In the genomic region with DNA sequence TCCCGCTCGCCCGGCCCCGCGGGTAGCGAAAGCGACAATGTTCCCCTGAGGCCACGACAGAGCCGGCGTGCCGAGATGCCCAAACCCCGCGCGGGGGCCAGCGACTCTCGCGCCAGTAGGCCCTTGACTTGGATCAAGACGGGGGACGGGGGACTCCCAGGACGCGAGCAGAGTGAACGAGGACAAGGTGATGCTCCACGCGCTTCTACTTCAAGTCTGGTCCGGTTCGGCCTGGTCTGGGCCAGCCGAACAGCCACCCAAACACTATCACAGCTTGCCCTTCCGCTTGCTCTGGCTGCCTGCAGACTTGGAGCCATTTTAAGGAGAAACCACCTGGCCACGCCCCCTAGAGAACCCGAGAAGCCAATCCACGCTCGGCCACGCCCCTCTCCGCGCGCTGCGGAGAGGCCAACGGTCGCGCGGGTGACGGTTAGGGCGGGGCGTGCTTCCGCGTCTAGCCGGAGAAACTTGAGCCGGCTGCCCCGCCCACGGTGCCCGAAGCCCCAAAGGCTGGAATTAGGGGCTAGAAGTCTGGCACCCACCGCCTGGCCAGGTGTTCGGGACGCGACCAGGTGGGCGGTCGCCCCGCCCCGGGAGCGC, we compare ENCODE assay signal across 8 cellular contexts. TPM values are rescaled to one million over a fixed set of nuclear protein-coding genes. Genes with fewer than 3 reads are reported as not detected.
DNase-seq lines count a peak whose midpoint lies in the region; ATAC-seq lines count a peak whose summit lies in the region.

No MANE protein-coding gene starts in this region.

- H3K9me3 ChIP-seq in effector memory CD4-positive, alpha-beta T cell (ENCODE audit: control insufficient read depth, low read length): no peaks in the 10 kb centered on the region

- no peaks in the 10 kb centered on the region for H3K27me3 ChIP-seq in effector memory CD4-positive, alpha-beta T cell (replicated peaks; ENCODE audit: control insufficient read depth, insufficient read depth, low read length, poor library complexity, severe bottlenecking)

- peak overlapping the region; percentile 98 for H3K27ac ChIP-seq in effector memory CD4-positive, alpha-beta T cell (ENCODE audit: insufficient read depth, low read length, poor library complexity, severe bottlenecking)

- H3K4me3 Mint-ChIP-seq in memory B cell: peak overlapping the region; percentile 99

- peak overlapping the region; percentile 98 for H3K27ac Mint-ChIP-seq in memory B cell

- DNase-seq in COLO829 (ENCODE audit: low spot score) (peak; percentile 97), HT-29 (ENCODE audit: low spot score) (peak; percentile 97), memory B cell (ENCODE audit: low spot score in 2 of 2) (peak; percentile 97 to 98)
- peak; percentile 94 for DNase-seq in NK-92 treated with Interleukin-12 subunit alpha and Interleukin-12 subunit beta, amount 100 ng/mL, for 24 hours (lab: John Stamatoyannopoulos, UW)
- DNase-seq in activated CD8-positive, alpha-beta memory T cell treated with anti-CD3 and anti-CD28 coated beads for 4 hours (ENCODE audit: low read depth in 2 of 2): peak; percentile 95 to 99
- peak; percentile 96 to 98 (median 97) for DNase-seq in effector memory CD4-positive, alpha-beta T cell
- peak; percentile 99 for DNase-seq in stimulated activated CD8-positive, alpha-beta memory T cell treated with anti-CD3 and anti-CD28 coated beads, Interleukin-12 subunit alpha, Interleukin-12 subunit beta, amount 100 ng/mL, for 1 hour (ENCODE audit: low read depth)

- peak; percentile 37 for ATAC-seq in GM21360 (IDR thresholded peaks at IDR 0.05; ENCODE audit: unreplicated experiment)
- peak; percentile 69 for ATAC-seq in memory B cell (ENCODE audit: low read depth)

- H3K27me3 Mint-ChIP-seq in memory B cell: no peaks in the 10 kb centered on the region

- peaks cover 29% of the 10 kb centered on the region for H3K4me1 Mint-ChIP-seq in memory B cell

- H3K4me1 ChIP-seq in effector memory CD4-positive, alpha-beta T cell (ENCODE audit: control insufficient read depth, insufficient read depth, low read length, poor library complexity, severe bottlenecking): peaks cover 34% of the 10 kb centered on the region

- H3K36me3 ChIP-seq in effector memory CD4-positive, alpha-beta T cell (ENCODE audit: control insufficient read depth, insufficient read depth, low read length): peaks cover 30% of the 10 kb centered on the region

- no peaks in the 10 kb centered on the region for H3K9me3 Mint-ChIP-seq in memory B cell

- H3K36me3 Mint-ChIP-seq in memory B cell: peaks cover 15% of the 10 kb centered on the region

- H3K4me3 ChIP-seq in effector memory CD4-positive, alpha-beta T cell (ENCODE audit: insufficient read depth, low read depth, low read length, poor library complexity, severe bottlenecking): peak overlapping the region; percentile 99

RNA-seq across cellular contexts. Expression of a gene that starts 0.6 kb away (rescaled TPM):
- total RNA-seq in HT-29 (2014; rRNA removed; shearing (Covaris generic)): 254 and 271 TPM in 2 replicates

RNA-seq across cellular contexts. Expression of a gene that starts 2.9 kb away (rescaled TPM):
- 42.2 and 45.4 TPM in 2 replicates for total RNA-seq in HT-29 (2014; rRNA removed; shearing (Covaris generic))

RNA-seq across cellular contexts. Expression of a gene that starts 7.9 kb away (rescaled TPM):
- total RNA-seq in HT-29 (2014; rRNA removed; shearing (Covaris generic)): 265 and 282 TPM in 2 replicates

RNA-seq across cellular contexts. Expression of a gene that starts 14.1 kb away (rescaled TPM):
- 82.3 and 87.1 TPM in 2 replicates for total RNA-seq in HT-29 (2014; rRNA removed; shearing (Covaris generic))

RNA-seq across cellular contexts. Expression of a gene that starts 31.3 kb away (rescaled TPM):
- 61.2 and 67.7 TPM in 2 replicates for total RNA-seq in HT-29 (2014; rRNA removed; shearing (Covaris generic))

Comparison
In these comparisons a context has a peak if more than half of its experiments do, and no peak if none do; other contexts are left out.
1. Peak in every context shown above with its lines: DNase-seq, ATAC-seq, H3K4me3 ChIP-seq and H3K27ac ChIP-seq.